In genomic region chr9:133184971-133185370, GRCh38 we compare ENCODE assay signal across 8 cellular contexts. TPM values are rescaled to one million over a fixed set of nuclear protein-coding genes. Genes with fewer than 3 reads are reported as not detected.
A peak's percentile ranks its signal among the peaks of the same experiment; 100 is the strongest.
DNase-seq lines count a peak whose midpoint lies in the region; ATAC-seq and TF ChIP-seq lines count a peak whose summit lies in the region.

No MANE protein-coding gene starts in this region.

- TF ChIP-seq CTCF in Caco-2 (IDR thresholded peaks at IDR 0.05; ENCODE audit: insufficient read depth in 1 of 2, low read depth in 1 of 2, low read length in 1 of 2, severe bottlenecking in 1 of 2, unreplicated experiment in 1 of 2), result peak; percentile 52 to 76
- TF ChIP-seq CTCF in HFFc6 (IDR thresholded peaks at IDR 0.05), result peak; percentile 74

- no peaks in the 10 kb centered on the region for H3K9me3 ChIP-seq in Caco-2

- POLR2A ChIA-PET in Caco-2 (lab: Charles Lee), result no interaction called here

- H3K4me3 Mint-ChIP-seq in Caco-2 (ENCODE audit: unreplicated experiment) (no peak overlapping the region), HFFc6 (no peak overlapping the region)

- no peak overlapping the region for H3K4me3 ChIP-seq in Caco-2 (ENCODE audit: low read depth, low read length)

- H3K9me3 Mint-ChIP-seq in Caco-2 (ENCODE audit: unreplicated experiment), result no peaks in the 10 kb centered on the region
- no peaks in the 10 kb centered on the region for H3K9me3 Mint-ChIP-seq in HFFc6

- no peak overlapping the region for H3K27ac Mint-ChIP-seq in Caco-2 (ENCODE audit: unreplicated experiment)
- no peak overlapping the region for H3K27ac Mint-ChIP-seq in HFFc6

- H3K27me3 Mint-ChIP-seq in Caco-2 (ENCODE audit: insufficient read depth, unreplicated experiment) (peaks cover 11% of the 10 kb centered on the region), HFFc6 (ENCODE audit: insufficient read depth) (peaks cover 33% of the 10 kb centered on the region)

- intact Hi-C loops in Caco-2 (cut with micrococcal nuclease; ENCODE audit: unreplicated experiment) (loop anchor here (5.0 kb wide), 1 partner anchor 302 kb away; no protein-coding TSS in a partner anchor), head of caudate nucleus (cut with DNase I) (loop anchor here (5.0 kb wide), 2 partner anchors 147 to 302 kb away; no protein-coding TSS in a partner anchor)

- ATAC-seq in HG03442 (IDR thresholded peaks at IDR 0.05; ENCODE audit: unreplicated experiment), result no peak

- DNase-seq in Caco-2, result peak; percentile 64 to 69
- DNase-seq in HFFc6, result peak; percentile 71
- DNase-seq in NCI-H748 (lab: John Stamatoyannopoulos, UW; ENCODE audit: unreplicated experiment), result peak; percentile 82
- DNase-seq in activated gamma-delta T cell treated with anti-CD3 and anti-CD28 coated beads, Interleukin-2, amount 50 U/mL, for 16 hours (ENCODE audit: low read depth), result peak; percentile 20
- DNase-seq in head of caudate nucleus, result peak in 25 of 42 donors; percentile 28 to 74 (median 53)
- DNase-seq in pulmonary artery endothelial cell (ENCODE audit: low read depth, low spot score), result peak; percentile 37
- no peak for DNase-seq in epidermal melanocyte (ENCODE audit: insufficient read length, low spot score)

- H3K36me3 Mint-ChIP-seq in Caco-2 (ENCODE audit: insufficient read depth, unreplicated experiment) (no peaks in the 10 kb centered on the region), HFFc6 (ENCODE audit: low read depth) (no peaks in the 10 kb centered on the region)

- H3K4me1 Mint-ChIP-seq in Caco-2 (ENCODE audit: low read depth, unreplicated experiment) (no peaks in the 10 kb centered on the region), HFFc6 (ENCODE audit: low read depth) (0 out of 2 replicates have a peak, but pooled peaks cover 5% of the 10 kb centered on the region)

- no peaks in the 10 kb centered on the region for H3K27me3 ChIP-seq in Caco-2 (replicated peaks; ENCODE audit: control insufficient read depth, insufficient read depth, low read length)

- BruUV-seq in Caco-2 (replicated peaks; lab: Mats Ljungman, UMichigan), result no TSS peak

- no peaks in the 10 kb centered on the region for H3K36me3 ChIP-seq in Caco-2 (ENCODE audit: control insufficient read depth, insufficient read depth, low read length)

- CTCF ChIA-PET in Caco-2 (lab: Charles Lee), result interaction anchor here (0.8 to 3.8 kb wide), 4 partner anchors 135 to 984 kb away, joined by 5 to 24 read pairs (median 12); no protein-coding TSS in a partner anchor

- peaks cover 3% of the 10 kb centered on the region; the same call in 1 of the 2 replicates for H3K4me1 ChIP-seq in Caco-2

RNA-seq across cellular contexts. Expression of gene GBGT1, which starts 21.3 kb away (rescaled TPM):
- total RNA-seq in Caco-2 (2022) (0.14 and 0.16 TPM in 2 replicates), pulmonary artery endothelial cell (17.3 and 21.5 TPM in 2 replicates)
- total RNA-seq in HFFc6 (2021; fragmentation: NEBNext Ultra II Directional; extraction: Animal tissue kit (Norgen Biotek cat#: 25700)), result 1 to 10 TPM; 1.1 to 2.8 (median 1.7) TPM

RNA-seq across cellular contexts. Expression of gene OBP2B, which starts 24.1 kb away (rescaled TPM):
- not detected in 2 replicates for total RNA-seq in Caco-2 (2022)
- total RNA-seq in HFFc6 (2021; fragmentation: NEBNext Ultra II Directional; extraction: Animal tissue kit (Norgen Biotek cat#: 25700)), result not detected
- not detected in 2 replicates for total RNA-seq in pulmonary artery endothelial cell
